8 cellular contexts compared by ENCODE assay signal in the genomic region with DNA sequence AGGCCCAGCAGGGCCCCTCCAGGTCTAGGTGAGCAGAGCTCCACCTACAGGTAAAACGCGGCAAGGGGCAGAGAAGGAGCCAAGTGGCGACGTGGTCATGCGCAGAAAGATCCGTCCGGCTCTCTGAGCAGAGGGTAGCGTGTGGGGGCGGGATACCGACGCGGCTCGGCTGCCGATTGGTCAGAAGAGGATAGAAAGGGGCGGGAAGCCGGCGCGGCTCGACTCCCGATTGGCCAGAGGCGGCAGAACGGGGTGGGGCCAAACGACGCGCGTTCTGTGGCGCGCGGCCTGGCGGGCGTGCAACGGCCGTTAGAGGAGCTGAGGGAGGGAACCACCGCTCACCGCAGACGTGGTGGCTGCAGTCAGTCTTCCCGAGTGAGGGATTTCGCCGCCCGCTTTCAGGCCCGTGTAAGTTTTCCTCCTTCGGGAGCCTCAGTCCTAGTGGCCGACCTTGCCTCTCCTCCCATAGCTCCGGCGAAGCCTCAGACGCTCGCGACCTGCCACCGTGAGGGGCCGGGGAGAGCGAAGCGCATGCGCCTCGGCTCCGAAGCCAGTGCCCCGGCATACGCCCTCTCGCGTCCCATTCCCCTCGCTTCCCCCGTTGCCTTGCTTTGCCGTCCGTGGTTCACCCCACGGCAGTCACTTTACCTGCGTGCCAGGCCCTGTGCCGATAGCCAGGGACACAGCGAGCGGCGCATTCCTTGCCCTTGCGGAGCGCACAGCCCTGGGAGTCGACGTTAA.
DNase-seq lines count a peak whose midpoint lies in the region; ATAC-seq and TF ChIP-seq lines count a peak whose summit lies in the region.

TSS of gene CEP85 (plus strand) at position 298 of the 741 bp plus-strand sequence. CDS start 5,584 bp downstream, outside the sequence.

- no peak; the same call in 1 of the 2 replicates for TF ChIP-seq EP300 in Ishikawa (IDR thresholded peaks at IDR 0.05; ENCODE audit: borderline replicate concordance)

- TF ChIP-seq RAD21 in Ishikawa (IDR thresholded peaks at IDR 0.05; ENCODE audit: low read depth): peak; percentile 86

- peak; percentile 100 for DNase-seq in DMS153 treated with DMSO at 0.1 percent for 48 hours (lab: John Stamatoyannopoulos, UW; ENCODE audit: unreplicated experiment)
- DNase-seq in OCI-M2 (lab: John Stamatoyannopoulos, UW; ENCODE audit: unreplicated experiment): peak; percentile 90
- peak; percentile 96 for DNase-seq in activated T-cell treated with anti-CD3 and anti-CD28 coated beads for 4 hours
- DNase-seq in epidermal melanocyte (ENCODE audit: insufficient read length, low spot score): peak; percentile 98
- DNase-seq in middle frontal gyrus (ENCODE audit: extremely low spot score, low spot score): peak; percentile 96
- peak; percentile 96 to 98 for DNase-seq in stimulated activated CD8-positive, alpha-beta memory T cell treated with anti-CD3 and anti-CD28 coated beads, Interleukin-2, amount 100 ng/mL, for 48 hours (ENCODE audit: low read depth in 2 of 2)

- peak; percentile 83 for ATAC-seq in GM21576 (IDR thresholded peaks at IDR 0.05; ENCODE audit: unreplicated experiment)

TF ChIP-seq in Ishikawa, 13 proteins besides CTCF, POLR2A, EP300 and RAD21:
- peak; percentile 65; the same call in 1 of the 2 replicates for TF ChIP-seq CREB1 (IDR thresholded peaks at IDR 0.05; ENCODE audit: low read depth)
- TF ChIP-seq, protein P1, sequence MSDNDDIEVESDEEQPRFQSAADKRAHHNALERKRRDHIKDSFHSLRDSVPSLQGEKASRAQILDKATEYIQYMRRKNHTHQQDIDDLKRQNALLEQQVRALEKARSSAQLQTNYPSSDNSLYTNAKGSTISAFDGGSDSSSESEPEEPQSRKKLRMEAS (IDR thresholded peaks at IDR 0.05): peak; percentile 89
- TF ChIP-seq TCF12 (IDR thresholded peaks at IDR 0.05; ENCODE audit: low read depth): no peak; the same call in 1 of the 2 replicates
- TF ChIP-seq, protein P2, sequence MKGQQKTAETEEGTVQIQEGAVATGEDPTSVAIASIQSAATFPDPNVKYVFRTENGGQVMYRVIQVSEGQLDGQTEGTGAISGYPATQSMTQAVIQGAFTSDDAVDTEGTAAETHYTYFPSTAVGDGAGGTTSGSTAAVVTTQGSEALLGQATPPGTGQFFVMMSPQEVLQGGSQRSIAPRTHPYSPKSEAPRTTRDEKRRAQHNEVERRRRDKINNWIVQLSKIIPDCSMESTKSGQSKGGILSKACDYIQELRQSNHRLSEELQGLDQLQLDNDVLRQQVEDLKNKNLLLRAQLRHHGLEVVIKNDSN (IDR thresholded peaks at IDR 0.05): no peak
- TF ChIP-seq TAF1 (IDR thresholded peaks at IDR 0.05; ENCODE audit: low read depth): peak; percentile 82
- peak; percentile 44; the same call in 1 of the 2 replicates for TF ChIP-seq TEAD4 (IDR thresholded peaks at IDR 0.05)
- 0 out of 2 replicates have a peak, but pooled peaks have one; percentile 32 for TF ChIP-seq EGR1 (IDR thresholded peaks at IDR 0.05)
- 0 out of 2 replicates have a peak, but pooled peaks have one; percentile 24 for TF ChIP-seq NFIC (IDR thresholded peaks at IDR 0.05)

Comparison
In these comparisons a context has a peak if more than half of its experiments do, and no peak if none do; other contexts are left out.
1. Peak in every context shown above with its lines: DNase-seq and ATAC-seq.